9 cellular contexts compared by ENCODE assay signal in the genomic region with DNA sequence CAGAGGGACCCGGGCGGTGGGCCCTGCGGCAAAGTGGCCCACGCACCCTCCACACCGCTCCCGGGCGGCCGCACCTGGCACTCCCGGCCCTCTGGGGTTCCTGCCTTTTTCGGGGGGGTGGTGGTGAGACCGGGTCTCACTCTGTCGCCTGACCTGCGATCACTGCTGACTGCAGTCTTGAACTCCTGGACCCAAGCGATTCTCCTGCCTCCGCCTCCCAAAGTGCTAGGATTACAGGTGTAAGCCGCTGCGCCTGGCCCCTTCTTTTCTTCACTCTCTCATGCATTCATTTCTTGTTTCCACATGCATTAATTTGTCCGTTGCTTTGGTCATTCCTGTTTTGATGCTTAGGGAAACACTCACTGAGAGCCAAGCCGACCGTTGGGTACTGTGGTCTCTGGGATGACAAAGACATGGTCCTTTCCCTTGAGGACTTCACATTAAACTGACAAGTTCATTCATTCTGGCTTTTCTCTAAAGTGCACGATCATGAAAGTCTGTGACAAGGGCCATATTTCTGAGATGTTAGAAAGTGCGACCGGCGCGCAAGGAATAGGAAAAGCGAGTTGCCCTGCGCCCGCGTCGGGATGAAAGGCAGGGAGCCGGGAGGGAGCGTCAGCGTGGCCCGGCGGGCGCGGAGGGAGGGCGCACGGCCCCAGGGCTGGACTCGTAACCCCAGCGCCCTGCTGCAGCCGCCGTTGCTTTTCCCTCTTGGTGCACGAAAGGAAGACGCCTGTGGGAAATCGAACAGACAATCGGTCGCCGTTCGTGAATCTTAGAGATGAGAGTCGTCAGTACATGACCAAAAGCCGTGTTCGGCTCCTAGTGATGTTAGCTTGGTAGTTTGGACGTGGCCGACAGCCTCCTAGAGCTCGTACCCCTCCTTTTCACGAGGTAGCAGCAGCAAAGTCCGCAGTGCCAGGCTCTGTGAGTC. TPM values are rescaled to one million over a fixed set of nuclear protein-coding genes. Genes with fewer than 3 reads are reported as not detected.
DNase-seq lines count a peak whose midpoint lies in the region; ATAC-seq, FAIRE-seq and TF ChIP-seq lines count a peak whose summit lies in the region.
"Had no signal": no experiment of that assay in that cellular context is flagged by ENCODE, and none has a peak within 500 bp of the region (broad histone marks: within the 10 kb centered on the region; RNA-seq: fewer than 3 reads in every experiment).

No MANE protein-coding gene starts in this region.

- no peak overlapping the region for H2AK5ac ChIP-seq in H1 (ENCODE audit: low read depth, low read length)

- peak; percentile 10 for ATAC-seq in GM19324 (IDR thresholded peaks at IDR 0.05; ENCODE audit: low FRiP score, unreplicated experiment)
- ATAC-seq in SK-N-SH treated with all-trans-retinoic acid at 6 μM for 48 hours: peak; percentile 55

- no peaks in the 10 kb centered on the region for H3K79me1 ChIP-seq in H1 (ENCODE audit: low read depth, low read length)

- peaks cover 12% of the 10 kb centered on the region for H3K23me2 ChIP-seq in H1 (ENCODE audit: low read depth, low read length)

- TF ChIP-seq EP300 in H1 (IDR thresholded peaks at IDR 0.05; ENCODE audit: borderline replicate concordance in 1 of 2, low read depth in 2 of 2, low read length in 2 of 2): no peak

- H4K8ac ChIP-seq in H1 (ENCODE audit: extremely low read depth, insufficient read depth, low read length): no peak overlapping the region

- H2AFZ ChIP-seq in ACC112 (ENCODE audit: low read length, unreplicated experiment): peak overlapping the region; percentile 77
- H2AFZ ChIP-seq in H1 (ENCODE audit: low read length): peak overlapping the region; percentile 7; the same call in 1 of the 2 replicates

- no peak for TF ChIP-seq CTCF in H1 (IDR thresholded peaks at IDR 0.05; ENCODE audit: control extremely low read depth in 1 of 3, insufficient read depth in 1 of 3, low read depth in 1 of 3, low read length in 3 of 3)
- TF ChIP-seq CTCF in GM10266 (IDR thresholded peaks at IDR 0.05; ENCODE audit: control insufficient read depth, insufficient read depth, low read depth, missing control alignments): no peak

- H4K91ac ChIP-seq in H1 (replicated peaks; ENCODE audit: insufficient read length, low read length): no peak overlapping the region

- no peak overlapping the region for H2BK20ac ChIP-seq in H1 (ENCODE audit: low read length)

- H3K9me3 ChIP-seq in H1 (ENCODE audit: insufficient read depth in 2 of 2, low read depth in 1 of 2, low read length in 1 of 2): no peaks in the 10 kb centered on the region
- H3K9me3 ChIP-seq in muscle layer of colon (ENCODE audit: low read length): no peaks in the 10 kb centered on the region

- WGBS in H1 (ENCODE audit: extremely low coverage in 1 of 2, insufficient coverage in 1 of 2, insufficient read length in 1 of 2, insufficient replicate concordance in 2 of 2, low coverage in 1 of 2, low lambda C conversion rate in 2 of 2, missing lambda C conversion rate in 1 of 2), 2 experiments: 3% methylated on average over 57 of the region's 58 CpGs; no CpG with 5 or more reads in 1 of the 2 experiments

- H3K27ac ChIP-seq in ACC112 (ENCODE audit: low read depth, low read length) (no peak overlapping the region), H1 (ENCODE audit: low read depth, low read length) (no peak overlapping the region), muscle layer of colon (ENCODE audit: low read depth, low read length) (no peak overlapping the region)

- no peak overlapping the region for H2BK5ac ChIP-seq in H1 (ENCODE audit: low read depth, low read length)

- DNase-seq in H1 (ENCODE audit: low read depth in 1 of 2, low spot score in 2 of 2): peak in 1 of 2 experiments; percentile 70
- DNase-seq in NOMO-1 (lab: John Stamatoyannopoulos, UW; ENCODE audit: unreplicated experiment in 2 of 2): no peak
- DNase-seq in 8988T: no peak
- no peak for DNase-seq in GM10266 (ENCODE audit: extremely low spot score)

- H3K79me2 ChIP-seq in ACC112 (ENCODE audit: control insufficient read depth, insufficient read depth, low read length, unreplicated experiment) (no peaks in the 10 kb centered on the region), H1 (ENCODE audit: control insufficient read depth in 1 of 2, insufficient read depth in 2 of 2, low read length in 2 of 2) (no peaks in the 10 kb centered on the region)

- no peak overlapping the region for H3K4ac ChIP-seq in H1 (replicated peaks; ENCODE audit: insufficient read length, low read depth, low read length)

- peaks cover 5% of the 10 kb centered on the region for H3K4me1 ChIP-seq in ACC112 (ENCODE audit: control insufficient read depth, insufficient read depth, low read length, unreplicated experiment)
- H3K4me1 ChIP-seq in H1 (replicated peaks in 1 of 4; ENCODE audit: control insufficient read depth in 3 of 4, insufficient read depth in 4 of 4, low read length in 3 of 4): peaks cover 0 to 2% (median 0%) of the 10 kb centered on the region in 4 experiments; a peak in 2 of 7 replicates
- peaks cover 5% of the 10 kb centered on the region for H3K4me1 ChIP-seq in muscle layer of colon (ENCODE audit: insufficient read depth, low read length)

- H3K4me2 ChIP-seq in H1 (ENCODE audit: insufficient read depth in 1 of 2, low read depth in 2 of 2, low read length in 2 of 2): peak overlapping the region; percentile 73 to 84

- H3K14ac ChIP-seq in H1 (ENCODE audit: insufficient read length): no peak overlapping the region

- H4K20me1 ChIP-seq in H1 (replicated peaks in 1 of 2; ENCODE audit: control insufficient read depth in 1 of 2, insufficient read depth in 2 of 2, low read length in 2 of 2): peaks cover 0 to 3% of the 10 kb centered on the region in 2 experiments

- H4K5ac ChIP-seq in H1 (ENCODE audit: insufficient read length, low read depth, low read length): no peak overlapping the region

- H3K56ac ChIP-seq in H1 (replicated peaks; ENCODE audit: insufficient read length, low read depth, low read length): no peak overlapping the region

- no peak overlapping the region for H3K18ac ChIP-seq in H1 (ENCODE audit: extremely low read depth, low read length)

- no peak overlapping the region for H2BK12ac ChIP-seq in H1 (ENCODE audit: low read depth, low read length)

- no peak overlapping the region for H2BK15ac ChIP-seq in H1 (ENCODE audit: low read length)

- H3K23ac ChIP-seq in H1 (ENCODE audit: insufficient read length): no peak overlapping the region

- POLR2A ChIA-PET in H1 (lab: Charles Lee; ENCODE audit: partially characterized antibody): no interaction called here

- H3K36me3 ChIP-seq in ACC112 (ENCODE audit: insufficient read depth, low read length) (no peaks in the 10 kb centered on the region), H1 (ENCODE audit: control insufficient read depth in 2 of 4, insufficient read depth in 4 of 4, low read length in 3 of 4) (no peaks in the 10 kb centered on the region), muscle layer of colon (ENCODE audit: insufficient read depth, low read length) (no peaks in the 10 kb centered on the region)

- no peak overlapping the region for H2BK120ac ChIP-seq in H1 (replicated peaks; ENCODE audit: low read depth, low read length)

- CTCF ChIA-PET in H1 (lab: Charles Lee; ENCODE audit: partially characterized antibody): no interaction called here

- H3K9ac ChIP-seq in H1 (replicated peaks in 1 of 4; ENCODE audit: extremely low read depth in 1 of 4, low read depth in 3 of 4, low read length in 3 of 4): no peak overlapping the region
- no peak overlapping the region for H3K9ac ChIP-seq in muscle layer of colon (ENCODE audit: low read length)

- H3K27me3 ChIP-seq in ACC112 (ENCODE audit: insufficient read depth, low read length) (peaks cover 56% of the 10 kb centered on the region), H1 (replicated peaks in 1 of 4; ENCODE audit: control insufficient read depth in 3 of 4, extremely low read depth in 1 of 4, insufficient read depth in 3 of 4, low read length in 3 of 4) (peaks cover 19 to 43% (median 32%) of the 10 kb centered on the region in 4 experiments), muscle layer of colon (ENCODE audit: control insufficient read depth in 1 of 2, insufficient read depth in 2 of 2, low read length in 2 of 2) (peaks cover 8 to 14% of the 10 kb centered on the region in 2 donors)

- TF ChIP-seq RAD21 in H1 (IDR thresholded peaks at IDR 0.05 in 1 of 2, conservative IDR thresholded peaks at IDR 0.05 in 1 of 2; ENCODE audit: low read depth in 2 of 2, low read length in 2 of 2): no peak

- H3K4me3 ChIP-seq in ACC112 (ENCODE audit: low read depth, low read length): peak overlapping the region; percentile 77
- peak overlapping the region; percentile 50 to 64 (median 56) for H3K4me3 ChIP-seq in H1 (ENCODE audit: extremely low read depth in 1 of 4, insufficient read depth in 2 of 4, low read depth in 3 of 4, low read length in 4 of 4)
- H3K4me3 ChIP-seq in muscle layer of colon (ENCODE audit: low read depth in 1 of 2, low read length in 2 of 2): peak overlapping the region; percentile 75 to 84

- peak; percentile 55 for FAIRE-seq in H1 (lab: Jason Lieb, UNC)

- TF ChIP-seq POLR2A in H1 (IDR thresholded peaks at IDR 0.05; ENCODE audit: control extremely low read depth in 1 of 2, low read depth in 2 of 2, low read length in 2 of 2): no peak

TF ChIP-seq in SK-N-SH treated with all-trans-retinoic acid at 6 μM for 48 hours, 23 proteins besides CTCF, POLR2A, EP300 and RAD21 (continues in another document):
- no peak for TF ChIP-seq PPARA (CRISPR knock-in tag; IDR thresholded peaks at IDR 0.05; ENCODE audit: borderline replicate concordance)
- TF ChIP-seq ZNF565 (CRISPR knock-in tag; conservative IDR thresholded peaks at IDR 0.05; ENCODE audit: low read depth): no peak
- TF ChIP-seq ZNF8 (CRISPR knock-in tag; IDR thresholded peaks at IDR 0.05): no peak

TF ChIP-seq in H1, 55 proteins besides CTCF, POLR2A, EP300 and RAD21 (continues in another document):
- TF ChIP-seq ASH2L (IDR thresholded peaks at IDR 0.05; ENCODE audit: low read length): peak; percentile 20

RNA-seq across cellular contexts. Expression of gene MCOLN2, which starts 1.0 kb away (rescaled TPM):
- 6.1 and 6.3 TPM in 2 replicates for total RNA-seq in H1 (2021; fragmentation: NEBNext Ultra II Directional; extraction: Animal tissue kit (Norgen Biotek cat#: 25700))
- polyA plus RNA-seq in H1 (2011; rRNA removed): 1.5 and 1.7 TPM in 2 replicates
- polyA plus RNA-seq in H1 (2011; cell fraction: cytosol; rRNA removed): 2.8 TPM
- polyA plus RNA-seq in H1 (2011; cell fraction: nucleus; rRNA removed): 4.4 TPM
- 3.1 to 6.4 TPM (median 4.5 TPM) in 4 replicates for polyA plus RNA-seq in H1 (2012, experiment 1 of 2)
- polyA plus RNA-seq in H1 (2012, experiment 2 of 2): 0.17 TPM
- 4.7 TPM for polyA plus RNA-seq in H1 (2013, experiment 1 of 2)
- 5.1 TPM for polyA plus RNA-seq in H1 (2013, experiment 2 of 2)
- 2.2 and 3.3 TPM in 2 replicates for polyA minus RNA-seq in H1 (2011; rRNA and poly(A)+ RNA removed)
- polyA minus RNA-seq in H1 (2011; cell fraction: cytosol; rRNA and poly(A)+ RNA removed): 3.2 TPM
- 7.0 TPM for polyA minus RNA-seq in H1 (2011; cell fraction: nucleus; rRNA and poly(A)+ RNA removed)
- total RNA-seq: glomerular endothelial cell had no signal

RNA-seq across cellular contexts. Expression of gene MCOLN3, which starts 50.4 kb away (rescaled TPM):
- total RNA-seq in H1 (2021; fragmentation: NEBNext Ultra II Directional; extraction: Animal tissue kit (Norgen Biotek cat#: 25700)): 2.9 and 3.8 TPM in 2 replicates
- 3.3 and 4.9 TPM in 2 replicates for polyA plus RNA-seq in H1 (2011; rRNA removed)
- 4.8 TPM for polyA plus RNA-seq in H1 (2011; cell fraction: cytosol; rRNA removed)
- polyA plus RNA-seq in H1 (2011; cell fraction: nucleus; rRNA removed): 6.6 TPM
- 2.4 to 4.7 TPM (median 3.5 TPM) in 4 replicates for polyA plus RNA-seq in H1 (2012, experiment 1 of 2)
- 0.29 TPM for polyA plus RNA-seq in H1 (2012, experiment 2 of 2)
- 3.4 TPM for polyA plus RNA-seq in H1 (2013, experiment 1 of 2)
- polyA plus RNA-seq in H1 (2013, experiment 2 of 2): 2.4 TPM
- 2.6 and 5.6 TPM in 2 replicates for polyA minus RNA-seq in H1 (2011; rRNA and poly(A)+ RNA removed)
- polyA minus RNA-seq in H1 (2011; cell fraction: cytosol; rRNA and poly(A)+ RNA removed): 1.0 TPM
- 5.8 TPM for polyA minus RNA-seq in H1 (2011; cell fraction: nucleus; rRNA and poly(A)+ RNA removed)
- total RNA-seq: glomerular endothelial cell had no signal
